18 cellular contexts compared by ENCODE assay signal in the genomic region with DNA sequence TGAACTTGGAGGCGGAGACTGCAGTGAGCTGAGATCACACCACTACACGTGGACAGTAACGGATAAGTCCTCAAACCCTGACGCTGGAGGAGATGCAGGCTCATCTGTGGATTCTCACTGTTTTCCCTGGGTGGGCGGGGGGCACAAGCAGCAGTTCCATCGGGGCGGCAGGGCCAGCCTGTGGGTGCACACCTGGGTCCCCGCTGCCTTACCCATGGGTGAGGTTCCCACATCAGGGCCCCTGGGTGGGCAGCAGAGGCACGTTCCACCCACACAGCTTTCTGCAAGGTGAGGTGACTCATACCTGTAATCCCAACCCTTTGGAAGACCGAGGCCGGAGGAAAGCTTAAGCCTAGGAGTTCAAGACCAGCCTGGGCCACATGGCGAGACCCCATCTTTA. TPM values are rescaled to one million over a fixed set of nuclear protein-coding genes. Genes with fewer than 3 reads are reported as not detected.
DNase-seq lines count a peak whose midpoint lies in the region; ATAC-seq and TF ChIP-seq lines count a peak whose summit lies in the region.
"Had no signal": no experiment of that assay in that cellular context is flagged by ENCODE, and none has a peak within 500 bp of the region (broad histone marks: within the 10 kb centered on the region; RNA-seq: fewer than 3 reads in every experiment).

No MANE protein-coding gene starts in this region.

- H3K27me3 ChIP-seq in BE2C (no peaks in the 10 kb centered on the region), esophagus muscularis mucosa (no peaks in the 10 kb centered on the region), stomach (no peaks in the 10 kb centered on the region)

- no peak overlapping the region for H3K4me3 ChIP-seq in BE2C (ENCODE audit: low read depth, low read length)
- H3K4me3 ChIP-seq in esophagus muscularis mucosa, result no peak overlapping the region
- H3K4me3 ChIP-seq in stomach, result no peak overlapping the region

- CTCF ChIA-PET in GM10248 (lab: Yijun Ruan, JAX), result no interaction called here

- 93% methylated on average over 8 of the region's 12 CpGs for WGBS in esophagus muscularis mucosa
- WGBS in stomach, 5 donors, result 89 to 93% (median 92%) methylated on average over 10 to 12 of the region's 12 CpGs

- peak; percentile 6 for DNase-seq in BE2C
- DNase-seq in GM13976 (ENCODE audit: low spot score), result peak; percentile 12
- DNase-seq in esophagus muscularis mucosa (ENCODE audit: extremely low spot score), result peak; percentile 79
- DNase-seq in stomach, result peak; percentile 9
- DNase-seq in GM10248 (ENCODE audit: extremely low spot score), result no peak
- no peak for DNase-seq in NCI-H2171 (lab: John Stamatoyannopoulos, UW)
- DNase-seq: DMS153, DND-41, MM.1S, NCI-H1694 treated with DMSO at 0.1 percent for 48 hours, NCI-H226, NCI-H510A, SHP77 had no signal

- TF ChIP-seq POLR2A in esophagus muscularis mucosa (IDR thresholded peaks at IDR 0.05; ENCODE audit: low read depth) (no peak), stomach (IDR thresholded peaks at IDR 0.05) (no peak)

- TF ChIP-seq CTCF in BE2C (IDR thresholded peaks at IDR 0.05; ENCODE audit: low read depth, low read length), result no peak
- no peak for TF ChIP-seq CTCF in GM13976 (IDR thresholded peaks at IDR 0.05; ENCODE audit: borderline replicate concordance, control extremely low read depth, extremely low read depth, insufficient read depth, missing control alignments)
- TF ChIP-seq CTCF in esophagus muscularis mucosa (IDR thresholded peaks at IDR 0.05), result no peak
- TF ChIP-seq CTCF in stomach (IDR thresholded peaks at IDR 0.05), result no peak
- no peak for TF ChIP-seq CTCF in GM10248 (IDR thresholded peaks at IDR 0.05; ENCODE audit: control extremely low read depth, extremely low read depth, low read depth, missing control alignments)

- H3K9me3 ChIP-seq in BE2C (no peaks in the 10 kb centered on the region), esophagus muscularis mucosa (peaks cover 0 to 7% (median 0%) of the 10 kb centered on the region in 4 donors), stomach (peaks cover 0 to 7% (median 0%) of the 10 kb centered on the region in 4 donors)

- H3K27ac ChIP-seq in esophagus muscularis mucosa (replicated peaks in 1 of 4), result no peak overlapping the region
- no peak overlapping the region for H3K27ac ChIP-seq in stomach
- H3K27ac ChIP-seq: HL-60, KMS-11, RWPE1 had no signal

- no peak for ATAC-seq in GM19023 (IDR thresholded peaks at IDR 0.05; ENCODE audit: unreplicated experiment)
- ATAC-seq: Panc1 had no signal

- no peak for TF ChIP-seq EP300 in esophagus muscularis mucosa (IDR thresholded peaks at IDR 0.05)
- no peak for TF ChIP-seq EP300 in stomach (IDR thresholded peaks at IDR 0.05)

- intact Hi-C loops in esophagus muscularis mucosa (cut with DNase I), result no loop called here
- intact Hi-C loops in stomach (cut with DNase I; ENCODE audit: low total_unique reads), result no loop called here

- POLR2A ChIA-PET in GM10248 (lab: Yijun Ruan, JAX), result no interaction called here

- H3K4me1 ChIP-seq in BE2C (no peaks in the 10 kb centered on the region), esophagus muscularis mucosa (no peaks in the 10 kb centered on the region), stomach (no peaks in the 10 kb centered on the region)

- in situ Hi-C loops in GM13976 (cut with MboI; ENCODE audit: low sequenced_read_pairs, unreplicated experiment), result no loop called here

- H3K36me3 ChIP-seq in BE2C (no peaks in the 10 kb centered on the region), esophagus muscularis mucosa (no peaks in the 10 kb centered on the region), stomach (no peaks in the 10 kb centered on the region)

RNA-seq across cellular contexts. Expression of a gene that starts 56.6 kb away (rescaled TPM):
- 37.7 TPM for polyA plus RNA-seq in BE2C (2012; ENCODE audit: insufficient read depth, insufficient read length, low read depth)
- total RNA-seq in esophagus muscularis mucosa (10 to 100 TPM; 38.8 to 86.4 (median 59.2) TPM), stomach (100 to 1,000 TPM in 1 of 5 donors, 10 to 100 TPM in 4; 22.8 to 114 (median 48.7) TPM)
- 10 to 100 TPM; 19.1 to 49.4 (median 30.1) TPM for polyA plus RNA-seq in stomach

Comparison
In these comparisons a context has a peak if more than half of its experiments do, and no peak if none do; other contexts are left out.
1. DNase-seq: peak in BE2C (single experiment), GM13976 (single experiment), esophagus muscularis mucosa (single experiment) and stomach (single experiment); none in GM10248 (single experiment) and NCI-H2171 (single experiment).